14 cellular contexts compared by ENCODE assay signal in the genomic region with DNA sequence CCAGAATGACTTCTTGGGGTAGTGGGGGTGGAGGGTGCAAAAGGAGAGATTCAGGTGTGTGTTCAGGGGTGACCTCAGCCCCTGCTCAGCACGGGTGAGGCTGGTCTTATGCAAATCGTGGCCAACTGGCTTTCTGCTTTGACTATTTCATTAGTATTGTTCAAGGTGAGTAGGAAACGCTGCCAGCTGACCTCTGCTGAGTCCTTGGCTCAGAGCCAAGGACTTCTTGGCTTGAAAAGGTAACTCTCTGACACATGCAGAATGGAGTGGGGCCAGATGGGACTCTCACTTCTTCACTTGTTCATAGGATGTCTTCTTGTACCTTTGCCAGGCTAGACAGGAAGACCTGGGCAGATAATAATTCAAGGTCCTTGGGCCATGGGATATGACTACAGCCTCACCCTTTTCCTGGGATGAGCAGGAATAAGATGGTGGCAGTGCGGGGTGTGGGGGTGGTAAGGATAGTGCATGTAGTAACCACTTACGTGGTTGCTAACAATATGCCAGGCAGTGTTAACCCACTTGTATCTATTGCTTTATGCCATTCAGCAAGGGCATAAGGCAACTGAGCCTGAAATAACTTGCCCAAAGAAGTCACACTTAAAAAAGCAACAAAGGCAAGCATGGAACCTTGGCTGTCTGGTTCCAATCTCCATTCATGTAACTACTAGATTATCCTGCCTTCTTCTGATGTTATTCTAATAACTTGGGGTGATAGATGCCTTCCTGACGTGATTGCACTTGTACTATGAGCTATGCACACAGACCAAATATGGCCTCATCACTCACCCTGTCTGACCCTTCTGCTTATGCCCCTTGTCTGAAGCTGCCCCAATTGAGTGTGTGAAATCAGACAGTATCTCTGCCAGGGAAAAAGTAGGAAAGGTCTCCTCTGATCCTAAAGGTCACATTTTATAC.
DNase-seq lines count a peak whose midpoint lies in the region; ATAC-seq and TF ChIP-seq lines count a peak whose summit lies in the region.
"Had no signal": no experiment of that assay in that cellular context is flagged by ENCODE, and none has a peak within 500 bp of the region (broad histone marks: within the 10 kb centered on the region; RNA-seq: fewer than 3 reads in every experiment).

No MANE protein-coding gene starts in this region.

- H3K27me3 ChIP-seq in right atrium auricular region = no peaks in the 10 kb centered on the region
- H3K27me3 ChIP-seq in heart right ventricle = no peaks in the 10 kb centered on the region
- H3K27me3 ChIP-seq in upper lobe of right lung = no peaks in the 10 kb centered on the region

- H3K4me3 ChIP-seq in right atrium auricular region (no peak overlapping the region), heart right ventricle (no peak overlapping the region), upper lobe of right lung (no peak overlapping the region)
- H3K4me3 ChIP-seq: coronary artery had no signal

- DNase-seq in Right ventricle myocardium inferior (ENCODE audit: missing footprints) (no peak), right atrium auricular region (ENCODE audit: low spot score) (no peak), NCI-H774 (lab: John Stamatoyannopoulos, UW) (peak; percentile 43), heart right ventricle (no peak), upper lobe of right lung (no peak)
- DNase-seq: activated CD4-positive, alpha-beta memory T cell treated with anti-CD3 and anti-CD28 coated beads for 36 hours; activated naive CD4-positive, alpha-beta T cell treated with anti-CD3 and anti-CD28 coated beads, Interleukin-2, amount 50 U/mL, for 16 hours; left cardiac atrium; occipital lobe; stimulated activated CD4-positive, alpha-beta T cell treated with anti-CD3 and anti-CD28 coated beads, Interleukin-4, amount 100 ng/mL, for 4 hours had no signal

- WGBS in heart right ventricle, 2 donors = 41 to 54% methylated on average over 6 of the region's 6 CpGs

- H3K27ac ChIP-seq in right atrium auricular region (no peak overlapping the region), heart right ventricle (peak overlapping the region in 9 of 10 donors; percentile 17 to 75 (median 42)), upper lobe of right lung (no peak overlapping the region)

- intact Hi-C loops in Right ventricle myocardium inferior (cut with DNase I) = no loop called here
- intact Hi-C loops in heart right ventricle (cut with DNase I) = no loop called here
- intact Hi-C loops in upper lobe of right lung (cut with DNase I) = no loop called here

- no peak for TF ChIP-seq CTCF in right atrium auricular region (IDR thresholded peaks at IDR 0.05)
- TF ChIP-seq CTCF in heart right ventricle (IDR thresholded peaks at IDR 0.05) = no peak
- no peak for TF ChIP-seq CTCF in upper lobe of right lung (IDR thresholded peaks at IDR 0.05)

- ATAC-seq in Right ventricle myocardium inferior = peak; percentile 60
- ATAC-seq in heart right ventricle = peak; percentile 56 to 87 (median 75)
- peak; percentile 62 for ATAC-seq in upper lobe of right lung
- ATAC-seq in HG03457 (IDR thresholded peaks at IDR 0.05; ENCODE audit: unreplicated experiment) = no peak
- ATAC-seq in GM21447 (IDR thresholded peaks at IDR 0.05; ENCODE audit: unreplicated experiment) = no peak
- no peak for ATAC-seq in GM18873 (IDR thresholded peaks at IDR 0.05; ENCODE audit: low FRiP score, unreplicated experiment)

- H3K9me3 ChIP-seq in right atrium auricular region (no peaks in the 10 kb centered on the region), heart right ventricle (no peaks in the 10 kb centered on the region), upper lobe of right lung (no peaks in the 10 kb centered on the region)

- H3K4me1 ChIP-seq in right atrium auricular region (peaks cover 0 to 8% of the 10 kb centered on the region in 2 donors), heart right ventricle (peaks cover 0 to 40% (median 12%) of the 10 kb centered on the region in 9 donors), upper lobe of right lung (no peaks in the 10 kb centered on the region)

- no peaks in the 10 kb centered on the region for H3K36me3 ChIP-seq in right atrium auricular region
- peaks cover 0 to 17% (median 0%) of the 10 kb centered on the region in 9 donors for H3K36me3 ChIP-seq in heart right ventricle
- H3K36me3 ChIP-seq in upper lobe of right lung = no peaks in the 10 kb centered on the region

Comparison
In these comparisons a context has a peak if more than half of its experiments do, and no peak if none do; other contexts are left out.
1. H3K27ac ChIP-seq: peak in heart right ventricle (9 of 10); none in right atrium auricular region (0 of 2) and upper lobe of right lung (single experiment).
2. ATAC-seq: peak in Right ventricle myocardium inferior (single experiment), heart right ventricle (8 of 8) and upper lobe of right lung (single experiment); none in HG03457 (single experiment), GM21447 (single experiment) and GM18873 (single experiment).